Comparison of ENCODE assay signal across 1 cellular context in the genomic region with DNA sequence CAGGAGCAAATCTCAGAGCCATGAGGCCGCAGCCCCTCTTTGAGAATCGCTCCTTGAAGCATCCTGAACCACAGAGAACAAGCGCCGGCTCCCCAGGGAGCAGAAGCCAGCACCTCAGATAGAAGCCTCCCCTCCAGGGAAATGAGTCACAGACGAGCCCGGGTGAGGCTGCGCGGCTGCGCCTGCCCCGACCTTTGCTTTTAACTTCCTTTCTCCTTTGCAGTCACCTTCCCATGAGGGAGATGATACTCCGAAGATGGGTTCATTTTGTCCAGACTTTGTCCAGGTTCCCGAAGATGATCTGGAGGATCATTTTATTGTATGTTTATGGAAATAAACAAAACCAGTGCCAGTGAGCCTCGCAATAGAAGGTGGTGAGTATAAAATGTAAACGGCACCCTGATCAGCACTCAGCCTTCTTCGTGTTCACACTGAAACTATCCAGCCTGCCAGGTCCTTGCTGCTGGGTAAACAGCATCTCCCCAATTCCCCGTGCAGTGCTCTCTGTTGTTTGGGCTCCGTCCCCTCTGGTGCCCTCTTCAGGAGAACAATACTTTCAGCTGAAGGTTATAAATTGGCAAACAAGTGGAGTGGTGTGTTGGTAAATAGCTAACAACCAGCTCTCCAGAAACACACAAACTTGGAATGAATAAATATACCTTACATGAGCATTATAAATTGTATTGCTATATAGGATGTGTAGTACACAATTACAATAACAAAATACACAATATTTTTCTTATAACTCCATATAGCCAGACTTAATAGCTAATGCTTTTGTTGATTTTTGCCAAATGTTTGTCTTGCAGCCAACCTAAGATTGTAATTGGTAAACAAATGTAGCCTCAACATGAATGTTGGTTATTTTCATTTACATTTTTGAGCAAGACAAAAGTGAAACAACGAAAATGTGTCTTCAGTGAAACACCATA.
TF ChIP-seq lines count a peak whose summit lies in the region.

No MANE protein-coding gene starts in this region.

TF ChIP-seq in HepG2, 621 proteins besides CTCF, POLR2A, EP300 and RAD21 (continued from another document and continues in another):
- TF ChIP-seq, protein P1, sequence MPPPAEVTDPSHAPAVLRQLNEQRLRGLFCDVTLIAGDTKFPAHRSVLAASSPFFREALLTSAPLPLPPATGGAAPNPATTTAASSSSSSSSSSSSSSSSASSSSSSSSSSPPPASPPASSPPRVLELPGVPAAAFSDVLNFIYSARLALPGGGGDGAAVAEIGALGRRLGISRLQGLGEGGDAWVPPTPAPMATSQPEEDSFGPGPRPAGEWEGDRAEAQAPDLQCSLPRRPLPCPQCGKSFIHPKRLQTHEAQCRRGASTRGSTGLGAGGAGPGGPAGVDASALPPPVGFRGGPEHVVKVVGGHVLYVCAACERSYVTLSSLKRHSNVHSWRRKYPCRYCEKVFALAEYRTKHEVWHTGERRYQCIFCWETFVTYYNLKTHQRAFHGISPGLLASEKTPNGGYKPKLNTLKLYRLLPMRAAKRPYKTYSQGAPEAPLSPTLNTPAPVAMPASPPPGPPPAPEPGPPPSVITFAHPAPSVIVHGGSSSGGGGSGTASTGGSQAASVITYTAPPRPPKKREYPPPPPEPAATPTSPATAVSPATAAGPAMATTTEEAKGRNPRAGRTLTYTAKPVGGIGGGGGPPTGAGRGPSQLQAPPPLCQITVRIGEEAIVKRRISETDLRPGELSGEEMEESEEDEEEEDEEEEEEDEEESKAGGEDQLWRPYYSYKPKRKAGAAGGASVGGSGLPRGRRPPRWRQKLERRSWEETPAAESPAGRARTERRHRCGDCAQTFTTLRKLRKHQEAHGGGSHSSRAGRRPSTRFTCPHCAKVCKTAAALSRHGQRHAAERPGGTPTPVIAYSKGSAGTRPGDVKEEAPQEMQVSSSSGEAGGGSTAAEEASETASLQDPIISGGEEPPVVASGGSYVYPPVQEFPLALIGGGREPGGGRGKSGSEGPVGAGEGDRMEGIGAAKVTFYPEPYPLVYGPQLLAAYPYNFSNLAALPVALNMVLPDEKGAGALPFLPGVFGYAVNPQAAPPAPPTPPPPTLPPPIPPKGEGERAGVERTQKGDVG (CRISPR knock-in tag; IDR thresholded peaks at IDR 0.05; ENCODE audit: borderline replicate concordance): no peak
- TF ChIP-seq, protein P2, sequence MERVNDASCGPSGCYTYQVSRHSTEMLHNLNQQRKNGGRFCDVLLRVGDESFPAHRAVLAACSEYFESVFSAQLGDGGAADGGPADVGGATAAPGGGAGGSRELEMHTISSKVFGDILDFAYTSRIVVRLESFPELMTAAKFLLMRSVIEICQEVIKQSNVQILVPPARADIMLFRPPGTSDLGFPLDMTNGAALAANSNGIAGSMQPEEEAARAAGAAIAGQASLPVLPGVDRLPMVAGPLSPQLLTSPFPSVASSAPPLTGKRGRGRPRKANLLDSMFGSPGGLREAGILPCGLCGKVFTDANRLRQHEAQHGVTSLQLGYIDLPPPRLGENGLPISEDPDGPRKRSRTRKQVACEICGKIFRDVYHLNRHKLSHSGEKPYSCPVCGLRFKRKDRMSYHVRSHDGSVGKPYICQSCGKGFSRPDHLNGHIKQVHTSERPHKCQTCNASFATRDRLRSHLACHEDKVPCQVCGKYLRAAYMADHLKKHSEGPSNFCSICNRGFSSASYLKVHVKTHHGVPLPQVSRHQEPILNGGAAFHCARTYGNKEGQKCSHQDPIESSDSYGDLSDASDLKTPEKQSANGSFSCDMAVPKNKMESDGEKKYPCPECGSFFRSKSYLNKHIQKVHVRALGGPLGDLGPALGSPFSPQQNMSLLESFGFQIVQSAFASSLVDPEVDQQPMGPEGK (CRISPR knock-in tag; IDR thresholded peaks at IDR 0.05): no peak; the same call in 1 of the 2 replicates
- TF ChIP-seq, protein P3, sequence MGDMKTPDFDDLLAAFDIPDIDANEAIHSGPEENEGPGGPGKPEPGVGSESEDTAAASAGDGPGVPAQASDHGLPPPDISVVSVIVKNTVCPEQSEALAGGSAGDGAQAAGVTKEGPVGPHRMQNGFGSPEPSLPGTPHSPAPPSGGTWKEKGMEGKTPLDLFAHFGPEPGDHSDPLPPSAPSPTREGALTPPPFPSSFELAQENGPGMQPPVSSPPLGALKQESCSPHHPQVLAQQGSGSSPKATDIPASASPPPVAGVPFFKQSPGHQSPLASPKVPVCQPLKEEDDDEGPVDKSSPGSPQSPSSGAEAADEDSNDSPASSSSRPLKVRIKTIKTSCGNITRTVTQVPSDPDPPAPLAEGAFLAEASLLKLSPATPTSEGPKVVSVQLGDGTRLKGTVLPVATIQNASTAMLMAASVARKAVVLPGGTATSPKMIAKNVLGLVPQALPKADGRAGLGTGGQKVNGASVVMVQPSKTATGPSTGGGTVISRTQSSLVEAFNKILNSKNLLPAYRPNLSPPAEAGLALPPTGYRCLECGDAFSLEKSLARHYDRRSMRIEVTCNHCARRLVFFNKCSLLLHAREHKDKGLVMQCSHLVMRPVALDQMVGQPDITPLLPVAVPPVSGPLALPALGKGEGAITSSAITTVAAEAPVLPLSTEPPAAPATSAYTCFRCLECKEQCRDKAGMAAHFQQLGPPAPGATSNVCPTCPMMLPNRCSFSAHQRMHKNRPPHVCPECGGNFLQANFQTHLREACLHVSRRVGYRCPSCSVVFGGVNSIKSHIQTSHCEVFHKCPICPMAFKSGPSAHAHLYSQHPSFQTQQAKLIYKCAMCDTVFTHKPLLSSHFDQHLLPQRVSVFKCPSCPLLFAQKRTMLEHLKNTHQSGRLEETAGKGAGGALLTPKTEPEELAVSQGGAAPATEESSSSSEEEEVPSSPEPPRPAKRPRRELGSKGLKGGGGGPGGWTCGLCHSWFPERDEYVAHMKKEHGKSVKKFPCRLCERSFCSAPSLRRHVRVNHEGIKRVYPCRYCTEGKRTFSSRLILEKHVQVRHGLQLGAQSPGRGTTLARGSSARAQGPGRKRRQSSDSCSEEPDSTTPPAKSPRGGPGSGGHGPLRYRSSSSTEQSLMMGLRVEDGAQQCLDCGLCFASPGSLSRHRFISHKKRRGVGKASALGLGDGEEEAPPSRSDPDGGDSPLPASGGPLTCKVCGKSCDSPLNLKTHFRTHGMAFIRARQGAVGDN (CRISPR knock-in tag; IDR thresholded peaks at IDR 0.05): 0 out of 2 replicates have a peak, but pooled peaks have one; percentile 13
- TF ChIP-seq NCOA2 (CRISPR knock-in tag; IDR thresholded peaks at IDR 0.05): no peak; the same call in 1 of the 2 replicates
- TF ChIP-seq, protein P4, sequence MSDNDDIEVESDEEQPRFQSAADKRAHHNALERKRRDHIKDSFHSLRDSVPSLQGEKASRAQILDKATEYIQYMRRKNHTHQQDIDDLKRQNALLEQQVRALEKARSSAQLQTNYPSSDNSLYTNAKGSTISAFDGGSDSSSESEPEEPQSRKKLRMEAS (IDR thresholded peaks at IDR 0.05): no peak
- no peak for TF ChIP-seq ZNF777 (CRISPR knock-in tag; IDR thresholded peaks at IDR 0.05)
- TF ChIP-seq SMAD1 (CRISPR knock-in tag; IDR thresholded peaks at IDR 0.05; ENCODE audit: borderline replicate concordance, low read depth): no peak
- TF ChIP-seq ZNF614 (CRISPR knock-in tag; IDR thresholded peaks at IDR 0.05; ENCODE audit: borderline replicate concordance): no peak
- no peak for TF ChIP-seq ZNF335 (CRISPR knock-in tag; IDR thresholded peaks at IDR 0.05)
- TF ChIP-seq FOXP1 (IDR thresholded peaks at IDR 0.05): no peak
- TF ChIP-seq FOXP1 (CRISPR knock-in tag; IDR thresholded peaks at IDR 0.05): peak; percentile 42; the same call in 1 of the 2 replicates
- no peak for TF ChIP-seq ZNF331 (CRISPR knock-in tag; IDR thresholded peaks at IDR 0.05)
- no peak for TF ChIP-seq ZBTB21 (CRISPR knock-in tag; IDR thresholded peaks at IDR 0.05)
- TF ChIP-seq, protein P5, sequence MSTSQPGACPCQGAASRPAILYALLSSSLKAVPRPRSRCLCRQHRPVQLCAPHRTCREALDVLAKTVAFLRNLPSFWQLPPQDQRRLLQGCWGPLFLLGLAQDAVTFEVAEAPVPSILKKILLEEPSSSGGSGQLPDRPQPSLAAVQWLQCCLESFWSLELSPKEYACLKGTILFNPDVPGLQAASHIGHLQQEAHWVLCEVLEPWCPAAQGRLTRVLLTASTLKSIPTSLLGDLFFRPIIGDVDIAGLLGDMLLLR (CRISPR knock-in tag; IDR thresholded peaks at IDR 0.05): no peak
- TF ChIP-seq, protein P6, sequence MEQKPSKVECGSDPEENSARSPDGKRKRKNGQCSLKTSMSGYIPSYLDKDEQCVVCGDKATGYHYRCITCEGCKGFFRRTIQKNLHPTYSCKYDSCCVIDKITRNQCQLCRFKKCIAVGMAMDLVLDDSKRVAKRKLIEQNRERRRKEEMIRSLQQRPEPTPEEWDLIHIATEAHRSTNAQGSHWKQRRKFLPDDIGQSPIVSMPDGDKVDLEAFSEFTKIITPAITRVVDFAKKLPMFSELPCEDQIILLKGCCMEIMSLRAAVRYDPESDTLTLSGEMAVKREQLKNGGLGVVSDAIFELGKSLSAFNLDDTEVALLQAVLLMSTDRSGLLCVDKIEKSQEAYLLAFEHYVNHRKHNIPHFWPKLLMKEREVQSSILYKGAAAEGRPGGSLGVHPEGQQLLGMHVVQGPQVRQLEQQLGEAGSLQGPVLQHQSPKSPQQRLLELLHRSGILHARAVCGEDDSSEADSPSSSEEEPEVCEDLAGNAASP (CRISPR knock-in tag; IDR thresholded peaks at IDR 0.05; ENCODE audit: borderline replicate concordance): no peak
- no peak for TF ChIP-seq SNRNP70 (IDR thresholded peaks at IDR 0.05; ENCODE audit: low read depth, low read length)
- no peak for TF ChIP-seq KLF11 (CRISPR knock-in tag; IDR thresholded peaks at IDR 0.05)
- no peak for TF ChIP-seq ZFYVE20 (CRISPR knock-in tag; IDR thresholded peaks at IDR 0.05; ENCODE audit: borderline replicate concordance, low read depth)
- TF ChIP-seq, protein P7, sequence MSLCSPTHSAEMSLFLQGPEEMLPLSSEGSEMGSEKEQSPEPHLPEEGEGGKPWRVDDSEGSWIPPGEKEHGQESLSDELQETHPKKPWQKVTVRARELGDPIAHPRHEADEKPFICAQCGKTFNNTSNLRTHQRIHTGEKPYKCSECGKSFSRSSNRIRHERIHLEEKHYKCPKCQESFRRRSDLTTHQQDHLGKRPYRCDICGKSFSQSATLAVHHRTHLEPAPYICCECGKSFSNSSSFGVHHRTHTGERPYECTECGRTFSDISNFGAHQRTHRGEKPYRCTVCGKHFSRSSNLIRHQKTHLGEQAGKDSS (CRISPR knock-in tag; IDR thresholded peaks at IDR 0.05; ENCODE audit: borderline replicate concordance, low read depth): peak; percentile 85
- no peak for TF ChIP-seq CHCHD3 (CRISPR knock-in tag; IDR thresholded peaks at IDR 0.05)
- TF ChIP-seq, protein P8, sequence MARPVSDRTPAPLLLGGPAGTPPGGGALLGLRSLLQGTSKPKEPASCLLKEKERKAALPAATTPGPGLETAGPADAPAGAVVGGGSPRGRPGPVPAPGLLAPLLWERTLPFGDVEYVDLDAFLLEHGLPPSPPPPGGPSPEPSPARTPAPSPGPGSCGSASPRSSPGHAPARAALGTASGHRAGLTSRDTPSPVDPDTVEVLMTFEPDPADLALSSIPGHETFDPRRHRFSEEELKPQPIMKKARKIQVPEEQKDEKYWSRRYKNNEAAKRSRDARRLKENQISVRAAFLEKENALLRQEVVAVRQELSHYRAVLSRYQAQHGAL (CRISPR knock-in tag; IDR thresholded peaks at IDR 0.05; ENCODE audit: not compliant biosample characterization): no peak
- TF ChIP-seq IKZF4 (CRISPR knock-in tag; IDR thresholded peaks at IDR 0.05; ENCODE audit: borderline replicate concordance, low read depth, not compliant biosample characterization): no peak
- TF ChIP-seq MIER2 (CRISPR knock-in tag; IDR thresholded peaks at IDR 0.05): 0 out of 2 replicates have a peak, but pooled peaks have one; percentile 12
- no peak for TF ChIP-seq ZNF484 (CRISPR knock-in tag; IDR thresholded peaks at IDR 0.05; ENCODE audit: borderline replicate concordance, low read depth)
- TF ChIP-seq ZNF430 (CRISPR knock-in tag; IDR thresholded peaks at IDR 0.05): no peak
- 0 out of 2 replicates have a peak, but pooled peaks have one; percentile 24 for TF ChIP-seq FOXO1 (CRISPR knock-in tag; IDR thresholded peaks at IDR 0.05)
- no peak for TF ChIP-seq GATA4 (IDR thresholded peaks at IDR 0.05; ENCODE audit: borderline replicate concordance, low read depth)
- no peak for TF ChIP-seq HCFC1 (IDR thresholded peaks at IDR 0.05; ENCODE audit: low read depth, low read length)
- TF ChIP-seq, protein P9, sequence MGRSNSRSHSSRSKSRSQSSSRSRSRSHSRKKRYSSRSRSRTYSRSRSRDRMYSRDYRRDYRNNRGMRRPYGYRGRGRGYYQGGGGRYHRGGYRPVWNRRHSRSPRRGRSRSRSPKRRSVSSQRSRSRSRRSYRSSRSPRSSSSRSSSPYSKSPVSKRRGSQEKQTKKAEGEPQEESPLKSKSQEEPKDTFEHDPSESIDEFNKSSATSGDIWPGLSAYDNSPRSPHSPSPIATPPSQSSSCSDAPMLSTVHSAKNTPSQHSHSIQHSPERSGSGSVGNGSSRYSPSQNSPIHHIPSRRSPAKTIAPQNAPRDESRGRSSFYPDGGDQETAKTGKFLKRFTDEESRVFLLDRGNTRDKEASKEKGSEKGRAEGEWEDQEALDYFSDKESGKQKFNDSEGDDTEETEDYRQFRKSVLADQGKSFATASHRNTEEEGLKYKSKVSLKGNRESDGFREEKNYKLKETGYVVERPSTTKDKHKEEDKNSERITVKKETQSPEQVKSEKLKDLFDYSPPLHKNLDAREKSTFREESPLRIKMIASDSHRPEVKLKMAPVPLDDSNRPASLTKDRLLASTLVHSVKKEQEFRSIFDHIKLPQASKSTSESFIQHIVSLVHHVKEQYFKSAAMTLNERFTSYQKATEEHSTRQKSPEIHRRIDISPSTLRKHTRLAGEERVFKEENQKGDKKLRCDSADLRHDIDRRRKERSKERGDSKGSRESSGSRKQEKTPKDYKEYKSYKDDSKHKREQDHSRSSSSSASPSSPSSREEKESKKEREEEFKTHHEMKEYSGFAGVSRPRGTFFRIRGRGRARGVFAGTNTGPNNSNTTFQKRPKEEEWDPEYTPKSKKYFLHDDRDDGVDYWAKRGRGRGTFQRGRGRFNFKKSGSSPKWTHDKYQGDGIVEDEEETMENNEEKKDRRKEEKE (IDR thresholded peaks at IDR 0.05): no peak
- no peak for TF ChIP-seq CENPX (CRISPR knock-in tag; IDR thresholded peaks at IDR 0.05)
- TF ChIP-seq GLI4 (CRISPR knock-in tag; IDR thresholded peaks at IDR 0.05; ENCODE audit: borderline replicate concordance): no peak
- TF ChIP-seq NFYB (CRISPR knock-in tag; IDR thresholded peaks at IDR 0.05): no peak
- TF ChIP-seq ZNF350 (CRISPR knock-in tag; IDR thresholded peaks at IDR 0.05; ENCODE audit: borderline replicate concordance, low read depth): 0 out of 2 replicates have a peak, but pooled peaks have one; percentile 25
- no peak for TF ChIP-seq TCF7 (IDR thresholded peaks at IDR 0.05; ENCODE audit: low read depth)
